ENCODE assay signal across 10 cellular contexts in genomic region chr14:97185186-97185585, GRCh38.
DNase-seq lines count a peak whose midpoint lies in the region; ATAC-seq and TF ChIP-seq lines count a peak whose summit lies in the region.
"Had no signal": no experiment of that assay in that cellular context is flagged by ENCODE, and none has a peak within 500 bp of the region (broad histone marks: within the 10 kb centered on the region; RNA-seq: fewer than 3 reads in every experiment).

No MANE protein-coding gene starts in this region.

- intact Hi-C loops in activated CD8-positive, alpha-beta T cell treated with anti-CD3 and anti-CD28 coated beads for 36 hours (cut with micrococcal nuclease): no loop called here

- CTCF ChIA-PET in activated CD8-positive, alpha-beta T cell treated with anti-CD3 and anti-CD28 coated beads for 36 hours (lab: Charles Lee): interaction anchor here (0.7 to 1.1 kb wide), 3 partner anchors 113 to 223 kb away, joined by 3 read pairs; no protein-coding TSS in a partner anchor

- no peak overlapping the region for H3K27ac Mint-ChIP-seq in activated CD8-positive, alpha-beta T cell treated with anti-CD3 and anti-CD28 coated beads for 36 hours
- no peak overlapping the region for H3K27ac Mint-ChIP-seq in nephron progenitor cell

- in situ Hi-C loops in KBM-7 (cut with MboI; ENCODE audit: low pct_unique_long_range_greater_than_20kb, low sequenced_read_pairs): no loop called here

- POLR2A ChIA-PET in activated CD8-positive, alpha-beta T cell treated with anti-CD3 and anti-CD28 coated beads for 36 hours (lab: Charles Lee): no interaction called here

- H3K4me1 Mint-ChIP-seq in activated CD8-positive, alpha-beta T cell treated with anti-CD3 and anti-CD28 coated beads for 36 hours (ENCODE audit: low read depth): peaks cover 12% of the 10 kb centered on the region
- H3K4me1 Mint-ChIP-seq in nephron progenitor cell: no peaks in the 10 kb centered on the region

- DNase-seq in NCI-H82 (lab: John Stamatoyannopoulos, UW) (peak; percentile 46), NCI-H82 treated with DMSO at 0.1 percent for 48 hours (lab: John Stamatoyannopoulos, UW; ENCODE audit: unreplicated experiment) (no peak), KBM-7 (peak; percentile 23), nephron progenitor cell (peak; percentile 12), NCI-H1436 (lab: John Stamatoyannopoulos, UW) (no peak), NCI-H1436 treated with DMSO at 0.1 percent for 48 hours (lab: John Stamatoyannopoulos, UW) (no peak)
- DNase-seq in activated CD8-positive, alpha-beta T cell treated with anti-CD3 and anti-CD28 coated beads for 36 hours: peak; percentile 30
- DNase-seq: dermis blood vessel endothelial cell had no signal

- TF ChIP-seq CTCF in activated CD8-positive, alpha-beta T cell treated with anti-CD3 and anti-CD28 coated beads for 36 hours (IDR thresholded peaks at IDR 0.05): peak; percentile 44
- peak; percentile 48 for TF ChIP-seq CTCF in nephron progenitor cell (IDR thresholded peaks at IDR 0.05)

- H3K9me3 Mint-ChIP-seq in activated CD8-positive, alpha-beta T cell treated with anti-CD3 and anti-CD28 coated beads for 36 hours: peaks cover 5% of the 10 kb centered on the region
- H3K9me3 Mint-ChIP-seq in nephron progenitor cell: peaks cover 5% of the 10 kb centered on the region
- H3K9me3 Mint-ChIP-seq: CD8-positive, alpha-beta memory T cell had no signal

- H3K27me3 Mint-ChIP-seq in activated CD8-positive, alpha-beta T cell treated with anti-CD3 and anti-CD28 coated beads for 36 hours: peaks cover 2% of the 10 kb centered on the region
- H3K27me3 Mint-ChIP-seq in nephron progenitor cell (ENCODE audit: low read depth, poor library complexity): peaks cover 8% of the 10 kb centered on the region
- H3K27me3 Mint-ChIP-seq: CD8-positive, alpha-beta memory T cell had no signal

- no peaks in the 10 kb centered on the region for H3K36me3 Mint-ChIP-seq in activated CD8-positive, alpha-beta T cell treated with anti-CD3 and anti-CD28 coated beads for 36 hours (ENCODE audit: low read depth)
- no peaks in the 10 kb centered on the region for H3K36me3 Mint-ChIP-seq in nephron progenitor cell (ENCODE audit: low read depth)
- H3K36me3 Mint-ChIP-seq: CD8-positive, alpha-beta memory T cell had no signal

- no peak overlapping the region for H3K4me3 Mint-ChIP-seq in activated CD8-positive, alpha-beta T cell treated with anti-CD3 and anti-CD28 coated beads for 36 hours
- H3K4me3 Mint-ChIP-seq in nephron progenitor cell: no peak overlapping the region
- H3K4me3 Mint-ChIP-seq: CD8-positive, alpha-beta memory T cell had no signal

- no peak for ATAC-seq in activated CD8-positive, alpha-beta T cell treated with anti-CD3 and anti-CD28 coated beads for 36 hours
- ATAC-seq in HG03135 (IDR thresholded peaks at IDR 0.05; ENCODE audit: unreplicated experiment): no peak

Comparison
In these comparisons a context has a peak if more than half of its experiments do, and no peak if none do; other contexts are left out.
1. DNase-seq: peak in NCI-H82 (single experiment), KBM-7 (single experiment), activated CD8-positive, alpha-beta T cell treated with anti-CD3 and anti-CD28 coated beads for 36 hours (single experiment) and nephron progenitor cell (single experiment); none in NCI-H82 treated with DMSO at 0.1 percent for 48 hours (single experiment), NCI-H1436 (single experiment) and NCI-H1436 treated with DMSO at 0.1 percent for 48 hours (single experiment).